In genomic region chr3:12660196-12660595, GRCh38 we compare ENCODE assay signal across 16 cellular contexts. TPM values are rescaled to one million over a fixed set of nuclear protein-coding genes. Genes with fewer than 3 reads are reported as not detected.
DNase-seq lines count a peak whose midpoint lies in the region; ATAC-seq, FAIRE-seq and TF ChIP-seq lines count a peak whose summit lies in the region.
"Had no signal": no experiment of that assay in that cellular context is flagged by ENCODE, and none has a peak within 500 bp of the region (broad histone marks: within the 10 kb centered on the region; RNA-seq: fewer than 3 reads in every experiment).

No MANE protein-coding gene starts in this region.

- intact Hi-C loops in K562 (cut with micrococcal nuclease): loop anchor here (5.0 kb wide), 2 partner anchors 33 to 103 kb away; partner anchors contain the start of gene MKRN2

- 80% methylated on average over 2 of the region's 2 CpGs for WGBS in A549 (ENCODE audit: missing lambda C conversion rate)
- 40% methylated on average over 2 of the region's 2 CpGs for WGBS in K562 (ENCODE audit: insufficient coverage, low coverage, missing lambda C conversion rate)
- WGBS in suprapubic skin: 84% methylated on average over 2 of the region's 2 CpGs

- no TSS peak for BruUV-seq in K562 (replicated peaks; lab: Mats Ljungman, UMichigan)

- TF ChIP-seq EP300 in A549 (IDR thresholded peaks at IDR 0.05): no peak
- no peak for TF ChIP-seq EP300 in K562 (IDR thresholded peaks at IDR 0.05; ENCODE audit: low read length)
- TF ChIP-seq EP300 in neural cell (conservative IDR thresholded peaks at IDR 0.05; ENCODE audit: poor library complexity, severe bottlenecking): no peak
- TF ChIP-seq EP300 in suprapubic skin (IDR thresholded peaks at IDR 0.05): no peak

- H4K20me1 ChIP-seq in GM23338 (replicated peaks; ENCODE audit: insufficient read depth) (peaks cover 49% of the 10 kb centered on the region), K562 (replicated peaks; ENCODE audit: control insufficient read depth, insufficient read depth, low read length) (peaks cover 39% of the 10 kb centered on the region), neural cell (ENCODE audit: insufficient read depth) (peaks cover 11% of the 10 kb centered on the region)

- TF ChIP-seq POLR2A in A549 (IDR thresholded peaks at IDR 0.05; ENCODE audit: low read length): no peak
- no peak for TF ChIP-seq POLR2A in K562 (conservative IDR thresholded peaks at IDR 0.05)
- TF ChIP-seq POLR2A in suprapubic skin (IDR thresholded peaks at IDR 0.05): no peak

- H3K27me3 ChIP-seq in GM23338 (ENCODE audit: insufficient read depth) (no peaks in the 10 kb centered on the region), K562 (ENCODE audit: control insufficient read depth in 2 of 2, insufficient read depth in 2 of 2, low read length in 2 of 2) (no peaks in the 10 kb centered on the region), neural cell (ENCODE audit: insufficient read depth, low read depth, low read length) (no peaks in the 10 kb centered on the region), suprapubic skin (no peaks in the 10 kb centered on the region)

- ATAC-seq in A549 (no peak), GM23338 (no peak), K562 (no peak), HG02885 (IDR thresholded peaks at IDR 0.05; ENCODE audit: poor library complexity, unreplicated experiment) (no peak)
- ATAC-seq: Panc1 had no signal

- H3K4me2 ChIP-seq in A549 (peak overlapping the region; percentile 27; the same call in 2 of the 3 replicates), GM23338 (peak overlapping the region; percentile 21; the same call in 1 of the 2 replicates), K562 (ENCODE audit: insufficient read depth, low read length) (peak overlapping the region; percentile 68), neural cell (ENCODE audit: low read length) (no peak overlapping the region)

- H3K9me3 ChIP-seq in A549 (no peaks in the 10 kb centered on the region), K562 (replicated peaks; ENCODE audit: control insufficient read depth, insufficient read depth, low read depth, low read length) (no peaks in the 10 kb centered on the region), neural cell (ENCODE audit: low read length) (no peaks in the 10 kb centered on the region), suprapubic skin (no peaks in the 10 kb centered on the region)
- H3K9me3 ChIP-seq: HAP-1 had no signal

- FAIRE-seq in A549 (lab: Jason Lieb, UNC) (no peak), K562 (lab: Jason Lieb, UNC) (no peak)
- FAIRE-seq: GM19239, keratinocyte had no signal

- TF ChIP-seq CTCF in A549 (IDR thresholded peaks at IDR 0.05): no peak
- TF ChIP-seq CTCF in GM23338 (conservative IDR thresholded peaks at IDR 0.05; ENCODE audit: low read depth in 2 of 2): no peak
- no peak for TF ChIP-seq CTCF in K562 (IDR thresholded peaks at IDR 0.05 in 2 of 3, conservative IDR thresholded peaks at IDR 0.05 in 1 of 3; ENCODE audit: insufficient read depth in 2 of 3, low read depth in 1 of 3, low read length in 3 of 3)
- TF ChIP-seq CTCF in neural cell (IDR thresholded peaks at IDR 0.05; ENCODE audit: poor library complexity, severe bottlenecking): no peak
- no peak for TF ChIP-seq CTCF in suprapubic skin (IDR thresholded peaks at IDR 0.05)
- no peak for TF ChIP-seq CTCF in GM13977 (IDR thresholded peaks at IDR 0.05; ENCODE audit: extremely low read depth, insufficient read depth, missing control alignments)

- TF ChIP-seq RAD21 in A549 (conservative IDR thresholded peaks at IDR 0.05 in 1 of 2, IDR thresholded peaks at IDR 0.05 in 1 of 2): no peak
- no peak for TF ChIP-seq RAD21 in K562 (CRISPR knock-in tag; conservative IDR thresholded peaks at IDR 0.05 in 1 of 2, IDR thresholded peaks at IDR 0.05 in 1 of 2)
- no peak for TF ChIP-seq RAD21 in neural cell (conservative IDR thresholded peaks at IDR 0.05)

- H2AFZ ChIP-seq in GM23338 (no peak overlapping the region), K562 (ENCODE audit: low read depth, low read length) (no peak overlapping the region), neural cell (ENCODE audit: low read depth, low read length) (no peak overlapping the region)

- H3K4me3 Mint-ChIP-seq in GM23338: no peak overlapping the region
- H3K4me3 Mint-ChIP-seq: activated B cell treated with CpG ODN at 0.5 μM for 24 hours had no signal

- peaks cover 7% of the 10 kb centered on the region for H3K27me3 Mint-ChIP-seq in GM23338 (ENCODE audit: insufficient read depth, low read depth, poor library complexity)
- H3K27me3 Mint-ChIP-seq: activated B cell treated with CpG ODN at 0.5 μM for 24 hours had no signal

- H3K36me3 ChIP-seq in GM23338 (ENCODE audit: insufficient read depth) (no peaks in the 10 kb centered on the region), K562 (ENCODE audit: control insufficient read depth, insufficient read depth, low read length) (peaks cover 14% of the 10 kb centered on the region; the same call in 2 of the 3 replicates), neural cell (ENCODE audit: insufficient read depth, low read length) (no peaks in the 10 kb centered on the region), suprapubic skin (no peaks in the 10 kb centered on the region)
- H3K36me3 ChIP-seq: HAP-1 had no signal

- peaks cover 22% of the 10 kb centered on the region; the same call in 2 of the 3 replicates for H3K4me1 ChIP-seq in A549
- H3K4me1 ChIP-seq in GM23338 (ENCODE audit: insufficient read depth): peaks cover 30% of the 10 kb centered on the region
- H3K4me1 ChIP-seq in K562 (replicated peaks in 1 of 2; ENCODE audit: control insufficient read depth in 2 of 2, insufficient read depth in 2 of 2, low read length in 2 of 2): peaks cover 32 to 47% of the 10 kb centered on the region in 2 experiments
- peaks cover 53% of the 10 kb centered on the region for H3K4me1 ChIP-seq in suprapubic skin

- peaks cover 86% of the 10 kb centered on the region for H3K79me2 ChIP-seq in GM23338 (replicated peaks; ENCODE audit: insufficient read depth)
- peaks cover 88% of the 10 kb centered on the region for H3K79me2 ChIP-seq in K562 (ENCODE audit: control insufficient read depth, insufficient read depth, low read length)
- peaks cover 86% of the 10 kb centered on the region for H3K79me2 ChIP-seq in neural cell (replicated peaks; ENCODE audit: insufficient read depth, low read length)

- H3K4me3 ChIP-seq in A549: no peak overlapping the region
- H3K4me3 ChIP-seq in GM23338: no peak overlapping the region
- no peak overlapping the region; the same call in 1 of the 2 replicates for H3K4me3 ChIP-seq in K562
- H3K4me3 ChIP-seq in neural cell (ENCODE audit: low read length): peak overlapping the region; percentile 100
- no peak overlapping the region for H3K4me3 ChIP-seq in suprapubic skin
- H3K4me3 ChIP-seq: HAP-1 had no signal

- H3K27ac ChIP-seq in A549 (no peak overlapping the region), GM23338 (ENCODE audit: low read depth) (0 out of 2 replicates have a peak overlapping the region, but pooled peaks have one; percentile 13), K562 (ENCODE audit: extremely low read depth, low read depth, low read length) (peak overlapping the region; percentile 57; the same call in 2 of the 3 replicates), neural cell (ENCODE audit: low read length) (no peak overlapping the region), suprapubic skin (no peak overlapping the region)

- H3K9ac ChIP-seq in K562 (ENCODE audit: insufficient read depth in 1 of 2, low read depth in 2 of 2, low read length in 2 of 2) (peak overlapping the region; percentile 12 to 50; a peak in 3 of 4 replicates), neural cell (ENCODE audit: low read length) (no peak overlapping the region)

- H3K9me2 ChIP-seq in GM23338 (ENCODE audit: insufficient read depth) (no peaks in the 10 kb centered on the region), neural cell (ENCODE audit: insufficient read depth, low read length) (no peaks in the 10 kb centered on the region)

- H3K27ac Mint-ChIP-seq in GM23338: no peak overlapping the region
- H3K27ac Mint-ChIP-seq: activated B cell treated with CpG ODN at 0.5 μM for 24 hours had no signal

- CTCF ChIA-PET in A549 (lab: Yijun Ruan, JAX): interaction anchor here (0.7 to 0.8 kb wide), 2 partner anchors 9 to 59 kb away, joined by 3 read pairs; no protein-coding TSS in a partner anchor
- CTCF ChIA-PET in K562 (lab: Yijun Ruan, JAX; ENCODE audit: low intra/inter-chr PET ratio): no interaction called here

- no peaks in the 10 kb centered on the region for H3K9me3 Mint-ChIP-seq in GM23338
- H3K9me3 Mint-ChIP-seq: activated B cell treated with CpG ODN at 0.5 μM for 24 hours; activated T-helper 1 cell treated with anti-CD3 and anti-CD28 coated beads, Interleukin-12 subunit alpha, Interleukin-12 subunit beta, Interleukin-2, Interleukin-4 antibody, amounts not matched to agents 30 ng/mL and 10 ng/mL and 1 ng/mL, durations not matched to agents 14 hours and 24 hours and 36 hours had no signal

- peaks cover 11% of the 10 kb centered on the region; the same call in 2 of the 3 replicates for H3K36me3 Mint-ChIP-seq in GM23338 (ENCODE audit: low read depth)

- POLR2A ChIA-PET in A549 (lab: Yijun Ruan, JAX) (no interaction called here), K562 (lab: Yijun Ruan, JAX) (interaction anchor here (0.5 to 5.0 kb wide), 12 partner anchors 9 to 102 kb away, joined by 3 to 24 read pairs (median 3); no protein-coding TSS in a partner anchor)

- peaks cover 42% of the 10 kb centered on the region for H3K4me1 Mint-ChIP-seq in GM23338

- DNase-seq in A549 (ENCODE audit: low read depth in 1 of 2, low spot score in 1 of 2) (no peak), GM23338 (ENCODE audit: low spot score) (no peak), K562 (ENCODE audit: extremely low read depth in 1 of 4, low spot score in 3 of 4) (no peak), suprapubic skin (ENCODE audit: low spot score in 2 of 2) (no peak), GM13977 (ENCODE audit: low spot score) (no peak), DMS 273 treated with DMSO at 0.1 percent for 48 hours (lab: John Stamatoyannopoulos, UW) (no peak)
- DNase-seq: activated B cell treated with CpG ODN at 0.5 μM for 24 hours; NCI-H2081 treated with DMSO at 0.1 percent for 48 hours; stimulated activated CD4-positive, alpha-beta T cell treated with anti-CD3 and anti-CD28 coated beads, Interleukin-2, amount 100 ng/mL, for 48 hours had no signal

- in situ Hi-C loops in K562 (cut with MboI): no loop called here
- in situ Hi-C loops in GM13977 (cut with MboI; ENCODE audit: low pct_unique_long_range_greater_than_20kb, low sequenced_read_pairs, unreplicated experiment): no loop called here

- peaks cover 10% of the 10 kb centered on the region for H3K9me1 ChIP-seq in K562 (ENCODE audit: control insufficient read depth, insufficient read depth, low read length)

- H3F3A ChIP-seq in GM23338 (replicated peaks; ENCODE audit: low read depth) (peaks cover 10% of the 10 kb centered on the region; the same call in 1 of the 2 replicates), neural cell (ENCODE audit: insufficient read depth, low read length, poor library complexity, severe bottlenecking) (no peaks in the 10 kb centered on the region)

RNA-seq across cellular contexts. Expression of gene RAF1, which starts 3.7 kb away (rescaled TPM):
- polyA plus RNA-seq in A549 (2011; rRNA removed): 94.6 and 109 TPM in 2 replicates
- 58.4 and 73.0 TPM in 2 replicates for polyA plus RNA-seq in A549 (2012; cell fraction: cytosol; rRNA removed)
- 88.5 and 123 TPM in 2 replicates for polyA plus RNA-seq in A549 (2012; cell fraction: nucleus; rRNA removed)
- polyA plus RNA-seq in A549 (2017; fragmentation: RNase III; extraction: RNeasy Plus Mini Kit Qiagen cat#74134 plus additional on column Dnase treatment): 54.2 to 57.0 TPM (median 56.2 TPM) in 3 replicates
- 132 and 135 TPM in 2 replicates for polyA minus RNA-seq in A549 (2011; rRNA and poly(A)+ RNA removed)
- 123 and 135 TPM in 2 replicates for total RNA-seq in GM23338 (2014; rRNA removed; shearing (Covaris generic))
- polyA plus RNA-seq in GM23338 (2016; fragmentation: Nextera tagmentation; extraction: Ambion mirVana): 35.6 and 39.5 TPM in 2 replicates
- 242 and 294 TPM in 2 replicates for total RNA-seq in K562 (2011; cell fraction: chromatin; rRNA removed; ENCODE audit: low replicate concordance)
- total RNA-seq in K562 (2011; cell fraction: nucleolus; rRNA removed): 149 and 152 TPM in 2 replicates
- 183 and 224 TPM in 2 replicates for total RNA-seq in K562 (2011; cell fraction: nucleoplasm; rRNA removed)
- total RNA-seq in K562 (2014; rRNA removed): 74.5 and 104 TPM in 2 replicates
- 91.4 and 95.2 TPM in 2 replicates for total RNA-seq in K562 (2014; rRNA removed; fragmentation: Illumina TruSeq; extraction: Trizol)
- total RNA-seq in K562 (2015; rRNA removed; fragmentation: Illumina TruSeq; extraction: Trizol): 92.6 and 97.5 TPM in 2 replicates
- total RNA-seq in K562 (2021): 78.3 and 83.2 TPM in 2 replicates
- polyA plus RNA-seq in K562 (2011; rRNA removed): 155 and 183 TPM in 2 replicates
- polyA plus RNA-seq in K562 (2011; cell fraction: cytosol; rRNA removed): 124 and 134 TPM in 2 replicates
- 176 and 181 TPM in 2 replicates for polyA plus RNA-seq in K562 (2011; cell fraction: nucleus; rRNA removed)
- polyA plus RNA-seq in K562 (2012): 61.9 and 70.8 TPM in 2 replicates
- 95.5 and 106 TPM in 2 replicates for polyA plus RNA-seq in K562 (2014; fragmentation: Illumina TruSeq; extraction: Trizol)
- polyA plus RNA-seq in K562 (2014; fragmentation: Nextera tagmentation; extraction: Ambion mirVana): 10 to 100 TPM; 28.0 to 32.3 TPM
- 85.6 and 96.8 TPM in 2 replicates for polyA plus RNA-seq in K562 (2014; rRNA removed)
- 208 and 239 TPM in 2 replicates for polyA minus RNA-seq in K562 (2011; rRNA and poly(A)+ RNA removed)
- polyA minus RNA-seq in K562 (2011; cell fraction: cytosol; rRNA and poly(A)+ RNA removed): 66.7 and 92.6 TPM in 2 replicates
- polyA minus RNA-seq in K562 (2011; cell fraction: nucleus; rRNA and poly(A)+ RNA removed): 109 and 169 TPM in 2 replicates
- 212 and 215 TPM in 2 replicates for polyA plus RNA-seq in neural cell
- 182 and 188 TPM in 2 replicates for polyA minus RNA-seq in neural cell
- total RNA-seq in suprapubic skin: 100 to 1,000 TPM in 3 of 4 donors, 10 to 100 TPM in 1; 96.3 to 155 (median 123) TPM

Comparison
In these comparisons a context has a peak if more than half of its experiments do, and no peak if none do; other contexts are left out.
1. H3K27ac ChIP-seq: peak in GM23338 (single experiment) and K562 (single experiment); none in A549 (0 of 2), neural cell (single experiment) and suprapubic skin (single experiment).